Comparison of ENCODE assay signal across 9 cellular contexts in the genomic region with DNA sequence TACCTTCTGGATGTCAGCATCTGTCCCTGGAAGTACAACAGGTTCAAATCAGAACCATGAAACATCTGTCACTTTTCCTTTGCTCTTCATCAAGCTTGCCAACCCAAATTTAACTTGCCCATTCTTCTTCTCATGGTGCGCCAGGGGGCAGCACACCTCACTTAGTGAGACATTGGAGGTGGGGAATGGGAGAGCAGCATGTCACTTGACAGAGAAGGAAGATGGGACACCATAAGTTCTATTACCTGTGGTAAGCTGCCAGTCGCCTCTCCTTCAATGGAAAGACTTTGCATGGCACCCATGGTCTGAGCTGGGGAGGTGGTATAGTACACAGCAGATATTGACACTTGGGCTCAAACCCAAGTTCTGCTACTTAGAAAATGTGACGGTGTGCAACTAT. TPM values are rescaled to one million over a fixed set of nuclear protein-coding genes. Genes with fewer than 3 reads are reported as not detected.
DNase-seq lines count a peak whose midpoint lies in the region; ATAC-seq and TF ChIP-seq lines count a peak whose summit lies in the region.
"Had no signal": no experiment of that assay in that cellular context is flagged by ENCODE, and none has a peak within 500 bp of the region (broad histone marks: within the 10 kb centered on the region; RNA-seq: fewer than 3 reads in every experiment).

No MANE protein-coding gene starts in this region.

- CTCF ChIA-PET in activated CD8-positive, alpha-beta T cell treated with anti-CD3 and anti-CD28 coated beads for 36 hours (lab: Charles Lee) = interaction anchor here (0.7 to 5.9 kb wide), 20 partner anchors 10 to 543 kb away, joined by 3 to 38 read pairs (median 4); no protein-coding TSS in a partner anchor
- CTCF ChIA-PET in activated CD8-positive, alpha-beta T cell treated with anti-CD3 and anti-CD28 coated beads, Interleukin-2, amount 10 ng/mL, durations not matched to agents 7 days and 5 days (lab: Charles Lee) = interaction anchor here (0.6 to 2.4 kb wide), 10 partner anchors 9 to 375 kb away, joined by 3 to 20 read pairs (median 5); no protein-coding TSS in a partner anchor

- H3K36me3 Mint-ChIP-seq in activated CD8-positive, alpha-beta T cell treated with anti-CD3 and anti-CD28 coated beads for 36 hours (ENCODE audit: low read depth) = no peaks in the 10 kb centered on the region
- H3K36me3 Mint-ChIP-seq in activated CD8-positive, alpha-beta T cell treated with anti-CD3 and anti-CD28 coated beads, Interleukin-2, amount 10 ng/mL, durations not matched to agents 7 days and 5 days (ENCODE audit: low read depth) = no peaks in the 10 kb centered on the region
- no peaks in the 10 kb centered on the region for H3K36me3 Mint-ChIP-seq in progenitor cell of endocrine pancreas (ENCODE audit: insufficient read depth)
- H3K36me3 Mint-ChIP-seq in activated T-helper 17 cell treated with anti-CD3 and anti-CD28 coated beads, Interleukin-2, amount 50 U/mL, for 72 hours (ENCODE audit: low read depth) = no peaks in the 10 kb centered on the region

- intact Hi-C loops in activated CD8-positive, alpha-beta T cell treated with anti-CD3 and anti-CD28 coated beads for 36 hours (cut with micrococcal nuclease) = no loop called here

- H3K4me3 Mint-ChIP-seq in activated CD8-positive, alpha-beta T cell treated with anti-CD3 and anti-CD28 coated beads for 36 hours = no peak overlapping the region
- H3K4me3 Mint-ChIP-seq in activated CD8-positive, alpha-beta T cell treated with anti-CD3 and anti-CD28 coated beads, Interleukin-2, amount 10 ng/mL, durations not matched to agents 7 days and 5 days = no peak overlapping the region
- H3K4me3 Mint-ChIP-seq in progenitor cell of endocrine pancreas (ENCODE audit: low read depth) = no peak overlapping the region
- H3K4me3 Mint-ChIP-seq in activated T-helper 17 cell treated with anti-CD3 and anti-CD28 coated beads, Interleukin-2, amount 50 U/mL, for 72 hours = no peak overlapping the region

- H3K9me3 Mint-ChIP-seq in activated CD8-positive, alpha-beta T cell treated with anti-CD3 and anti-CD28 coated beads for 36 hours = no peaks in the 10 kb centered on the region
- H3K9me3 Mint-ChIP-seq in activated CD8-positive, alpha-beta T cell treated with anti-CD3 and anti-CD28 coated beads, Interleukin-2, amount 10 ng/mL, durations not matched to agents 7 days and 5 days (ENCODE audit: insufficient read depth) = no peaks in the 10 kb centered on the region
- no peaks in the 10 kb centered on the region for H3K9me3 Mint-ChIP-seq in progenitor cell of endocrine pancreas (ENCODE audit: low read depth)
- no peaks in the 10 kb centered on the region for H3K9me3 Mint-ChIP-seq in activated T-helper 17 cell treated with anti-CD3 and anti-CD28 coated beads, Interleukin-2, amount 50 U/mL, for 72 hours

- TF ChIP-seq CTCF in activated CD8-positive, alpha-beta T cell treated with anti-CD3 and anti-CD28 coated beads for 36 hours (IDR thresholded peaks at IDR 0.05) = peak; percentile 34
- peak; percentile 40 for TF ChIP-seq CTCF in cardiac fibroblast (IDR thresholded peaks at IDR 0.05; ENCODE audit: low read depth, low read length)
- peak; percentile 65 for TF ChIP-seq CTCF in progenitor cell of endocrine pancreas (IDR thresholded peaks at IDR 0.05; ENCODE audit: unreplicated experiment)

- POLR2A ChIA-PET in activated CD8-positive, alpha-beta T cell treated with anti-CD3 and anti-CD28 coated beads for 36 hours (lab: Charles Lee) = interaction anchor here (0.6 kb wide), 1 partner anchor 16 kb away, joined by 3 read pairs; no protein-coding TSS in a partner anchor
- POLR2A ChIA-PET in activated CD8-positive, alpha-beta T cell treated with anti-CD3 and anti-CD28 coated beads, Interleukin-2, amount 10 ng/mL, durations not matched to agents 7 days and 5 days (lab: Charles Lee) = interaction anchor here (0.6 kb wide), 1 partner anchor 698 kb away, joined by 3 read pairs; no protein-coding TSS in a partner anchor

- H3K4me3 ChIP-seq in cardiac fibroblast (replicated peaks in 1 of 2; ENCODE audit: low read depth in 2 of 2, low read length in 2 of 2) = no peak overlapping the region

- H3K27me3 Mint-ChIP-seq in activated CD8-positive, alpha-beta T cell treated with anti-CD3 and anti-CD28 coated beads for 36 hours = peaks cover 6% of the 10 kb centered on the region
- peaks cover 3% of the 10 kb centered on the region for H3K27me3 Mint-ChIP-seq in activated CD8-positive, alpha-beta T cell treated with anti-CD3 and anti-CD28 coated beads, Interleukin-2, amount 10 ng/mL, durations not matched to agents 7 days and 5 days (ENCODE audit: low read depth)
- peaks cover 4% of the 10 kb centered on the region for H3K27me3 Mint-ChIP-seq in progenitor cell of endocrine pancreas
- H3K27me3 Mint-ChIP-seq in activated T-helper 17 cell treated with anti-CD3 and anti-CD28 coated beads, Interleukin-2, amount 50 U/mL, for 72 hours = no peaks in the 10 kb centered on the region

- DNase-seq in activated CD8-positive, alpha-beta T cell treated with anti-CD3 and anti-CD28 coated beads for 36 hours = peak; percentile 50
- DNase-seq in activated CD8-positive, alpha-beta T cell treated with anti-CD3 and anti-CD28 coated beads, Interleukin-2, amount 10 ng/mL, durations not matched to agents 7 days and 5 days = no peak
- peak; percentile 43 for DNase-seq in M059J (ENCODE audit: low read depth)
- DNase-seq in cardiac fibroblast (ENCODE audit: low read depth in 2 of 2) = peak; percentile 39 to 56
- DNase-seq in progenitor cell of endocrine pancreas (ENCODE audit: low spot score, unreplicated experiment) = no peak
- DNase-seq in NK-92 treated with Interleukin-12 subunit alpha and Interleukin-12 subunit beta, amount 100 ng/mL, for 24 hours (lab: John Stamatoyannopoulos, UW) = no peak
- DNase-seq: activated gamma-delta T cell treated with Interleukin-2 at 50 U/mL for 16 hours had no signal

- no peak for ATAC-seq in activated CD8-positive, alpha-beta T cell treated with anti-CD3 and anti-CD28 coated beads for 36 hours
- no peak for ATAC-seq in activated CD8-positive, alpha-beta T cell treated with anti-CD3 and anti-CD28 coated beads, Interleukin-2, amount 10 ng/mL, durations not matched to agents 7 days and 5 days
- ATAC-seq in GM19452 (IDR thresholded peaks at IDR 0.05; ENCODE audit: unreplicated experiment) = no peak
- ATAC-seq in activated T-helper 17 cell treated with anti-CD3 and anti-CD28 coated beads, Interleukin-2, amount 50 U/mL, for 72 hours (replicated peaks) = no peak

- H3K4me1 Mint-ChIP-seq in activated CD8-positive, alpha-beta T cell treated with anti-CD3 and anti-CD28 coated beads for 36 hours (ENCODE audit: low read depth) = peaks cover 4% of the 10 kb centered on the region
- peaks cover 4% of the 10 kb centered on the region for H3K4me1 Mint-ChIP-seq in activated CD8-positive, alpha-beta T cell treated with anti-CD3 and anti-CD28 coated beads, Interleukin-2, amount 10 ng/mL, durations not matched to agents 7 days and 5 days (ENCODE audit: low read depth)
- peaks cover 2% of the 10 kb centered on the region for H3K4me1 Mint-ChIP-seq in progenitor cell of endocrine pancreas (ENCODE audit: low read depth)
- no peaks in the 10 kb centered on the region for H3K4me1 Mint-ChIP-seq in activated T-helper 17 cell treated with anti-CD3 and anti-CD28 coated beads, Interleukin-2, amount 50 U/mL, for 72 hours

- H3K27ac Mint-ChIP-seq in activated CD8-positive, alpha-beta T cell treated with anti-CD3 and anti-CD28 coated beads for 36 hours = no peak overlapping the region
- H3K27ac Mint-ChIP-seq in activated CD8-positive, alpha-beta T cell treated with anti-CD3 and anti-CD28 coated beads, Interleukin-2, amount 10 ng/mL, durations not matched to agents 7 days and 5 days = no peak overlapping the region
- no peak overlapping the region for H3K27ac Mint-ChIP-seq in progenitor cell of endocrine pancreas
- H3K27ac Mint-ChIP-seq in activated T-helper 17 cell treated with anti-CD3 and anti-CD28 coated beads, Interleukin-2, amount 50 U/mL, for 72 hours = no peak overlapping the region

RNA-seq across cellular contexts. Expression of gene SCN5A, which starts 2.9 kb away (rescaled TPM):
- under 1 TPM; 0.20 to 0.52 TPM for total RNA-seq in activated CD8-positive, alpha-beta T cell treated with anti-CD3 and anti-CD28 coated beads for 36 hours
- total RNA-seq in activated CD8-positive, alpha-beta T cell treated with anti-CD3 and anti-CD28 coated beads, Interleukin-2, amount 10 ng/mL, durations not matched to agents 7 days and 5 days = under 1 TPM; 0.08 to 0.37 TPM
- 1.3 and 1.6 TPM in 2 replicates for total RNA-seq in M059J (2014; rRNA removed; shearing (Covaris generic))
- total RNA-seq in progenitor cell of endocrine pancreas = 1.7 and 4.2 TPM in 2 replicates
- total RNA-seq in activated T-helper 17 cell treated with anti-CD3 and anti-CD28 coated beads, Interleukin-2, amount 50 U/mL, for 72 hours = under 1 TPM; 0.35 to 0.85 TPM

Comparison
In these comparisons a context has a peak if more than half of its experiments do, and no peak if none do; other contexts are left out.
1. DNase-seq: peak in activated CD8-positive, alpha-beta T cell treated with anti-CD3 and anti-CD28 coated beads for 36 hours (single experiment), M059J (single experiment) and cardiac fibroblast (2 of 2); none in activated CD8-positive, alpha-beta T cell treated with anti-CD3 and anti-CD28 coated beads, Interleukin-2, amount 10 ng/mL, durations not matched to agents 7 days and 5 days (single experiment), progenitor cell of endocrine pancreas (single experiment) and NK-92 treated with Interleukin-12 subunit alpha and Interleukin-12 subunit beta, amount 100 ng/mL, for 24 hours (single experiment).
2. Peak in every context shown above with its lines, with median percentiles within 50 percentile points of each other: CTCF ChIP-seq.